In genomic region chr10:34710391-34710751, GRCh38 we compare ENCODE assay signal across 10 cellular contexts.
A peak's percentile ranks its signal among the peaks of the same experiment; 100 is the strongest.
DNase-seq lines count a peak whose midpoint lies in the region; ATAC-seq, FAIRE-seq and TF ChIP-seq lines count a peak whose summit lies in the region.
"Had no signal": no experiment of that assay in that cellular context is flagged by ENCODE, and none has a peak within 500 bp of the region (broad histone marks: within the 10 kb centered on the region; RNA-seq: fewer than 3 reads in every experiment).

No MANE protein-coding gene starts in this region.

- TF ChIP-seq POLR2A in NB4 (IDR thresholded peaks at IDR 0.05; ENCODE audit: extremely low read depth, insufficient read length): no peak
- no peak for TF ChIP-seq POLR2A in H54 (IDR thresholded peaks at IDR 0.05; ENCODE audit: low read depth, low read length)

- peak; percentile 23 for DNase-seq in NB4 (ENCODE audit: low read depth)
- DNase-seq in choroid plexus epithelial cell (ENCODE audit: low read depth): peak; percentile 84
- no peak for DNase-seq in left lung
- peak; percentile 64 for DNase-seq in urothelium cell line (ENCODE audit: low spot score)
- no peak for DNase-seq in H54 (ENCODE audit: insufficient read length, low spot score)
- no peak for DNase-seq in NCI-H2171 treated with DMSO at 0.1 percent for 48 hours (lab: John Stamatoyannopoulos, UW)
- DNase-seq: hippocampal formation, NCI-H2081 had no signal

- H3K4me1 ChIP-seq in left lung: peaks cover 20 to 49% of the 10 kb centered on the region in 2 donors

- TF ChIP-seq CTCF in NB4 (IDR thresholded peaks at IDR 0.05; ENCODE audit: low read depth, low read length) (no peak), choroid plexus epithelial cell (conservative IDR thresholded peaks at IDR 0.05; ENCODE audit: low read depth, low read length) (no peak), left lung (IDR thresholded peaks at IDR 0.05) (no peak)

- H3K27ac ChIP-seq in left lung: peak overlapping the region; percentile 21 to 45
- H3K27ac ChIP-seq: neutrophil had no signal

- H3K9me3 ChIP-seq in left lung: no peaks in the 10 kb centered on the region
- H3K9me3 ChIP-seq: neutrophil had no signal

- no peaks in the 10 kb centered on the region for H3K36me3 ChIP-seq in left lung
- H3K36me3 ChIP-seq: neutrophil had no signal

- no peaks in the 10 kb centered on the region for H3K27me3 ChIP-seq in left lung

- peak; percentile 35 for ATAC-seq in left lung
- no peak for ATAC-seq in HG02610 (IDR thresholded peaks at IDR 0.05; ENCODE audit: unreplicated experiment)

- no peak for FAIRE-seq in urothelium cell line (lab: Jason Lieb, UNC)
- FAIRE-seq in H54 (lab: Jason Lieb, UNC): no peak

- intact Hi-C loops in left lung (cut with DNase I): no loop called here

- no peak overlapping the region for H3K4me3 ChIP-seq in NB4 (ENCODE audit: low read depth, low read length)
- no peak overlapping the region for H3K4me3 ChIP-seq in choroid plexus epithelial cell (ENCODE audit: low read depth, low read length)
- H3K4me3 ChIP-seq in left lung: no peak overlapping the region

Comparison
In these comparisons a context has a peak if more than half of its experiments do, and no peak if none do; other contexts are left out.
1. DNase-seq: peak in NB4 (single experiment), choroid plexus epithelial cell (single experiment) and urothelium cell line (single experiment); none in left lung (0 of 2), H54 (single experiment) and NCI-H2171 treated with DMSO at 0.1 percent for 48 hours (single experiment).